ENCODE assay signal across 1 cellular context in genomic region chr6:21992178-21992967, GRCh38.
TF ChIP-seq lines count a peak whose summit lies in the region.

No MANE protein-coding gene starts in this region.

TF ChIP-seq in K562, 482 proteins besides CTCF, POLR2A, EP300 and RAD21 (continued from another document):
- TF ChIP-seq, protein P1, sequence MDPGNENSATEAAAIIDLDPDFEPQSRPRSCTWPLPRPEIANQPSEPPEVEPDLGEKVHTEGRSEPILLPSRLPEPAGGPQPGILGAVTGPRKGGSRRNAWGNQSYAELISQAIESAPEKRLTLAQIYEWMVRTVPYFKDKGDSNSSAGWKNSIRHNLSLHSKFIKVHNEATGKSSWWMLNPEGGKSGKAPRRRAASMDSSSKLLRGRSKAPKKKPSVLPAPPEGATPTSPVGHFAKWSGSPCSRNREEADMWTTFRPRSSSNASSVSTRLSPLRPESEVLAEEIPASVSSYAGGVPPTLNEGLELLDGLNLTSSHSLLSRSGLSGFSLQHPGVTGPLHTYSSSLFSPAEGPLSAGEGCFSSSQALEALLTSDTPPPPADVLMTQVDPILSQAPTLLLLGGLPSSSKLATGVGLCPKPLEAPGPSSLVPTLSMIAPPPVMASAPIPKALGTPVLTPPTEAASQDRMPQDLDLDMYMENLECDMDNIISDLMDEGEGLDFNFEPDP (CRISPR knock-in tag; IDR thresholded peaks at IDR 0.05), result no peak
- 0 out of 2 replicates have a peak, but pooled peaks have one; percentile 27 for TF ChIP-seq CBFA2T3 (IDR thresholded peaks at IDR 0.05)
- TF ChIP-seq FOSL1 (tag; conservative IDR thresholded peaks at IDR 0.05), result peak; percentile 83
- TF ChIP-seq SETDB1 (IDR thresholded peaks at IDR 0.05; ENCODE audit: low read length), result no peak
- TF ChIP-seq THRB (CRISPR knock-in tag; conservative IDR thresholded peaks at IDR 0.05), result 0 out of 2 replicates have a peak, but pooled peaks have one; percentile 35
- TF ChIP-seq DMBX1 (CRISPR knock-in tag; IDR thresholded peaks at IDR 0.05; ENCODE audit: borderline replicate concordance), result 0 out of 2 replicates have a peak, but pooled peaks have one; percentile 51
TF ChIP-seq in K562: peak in this region for 15.
